In the genomic region with DNA sequence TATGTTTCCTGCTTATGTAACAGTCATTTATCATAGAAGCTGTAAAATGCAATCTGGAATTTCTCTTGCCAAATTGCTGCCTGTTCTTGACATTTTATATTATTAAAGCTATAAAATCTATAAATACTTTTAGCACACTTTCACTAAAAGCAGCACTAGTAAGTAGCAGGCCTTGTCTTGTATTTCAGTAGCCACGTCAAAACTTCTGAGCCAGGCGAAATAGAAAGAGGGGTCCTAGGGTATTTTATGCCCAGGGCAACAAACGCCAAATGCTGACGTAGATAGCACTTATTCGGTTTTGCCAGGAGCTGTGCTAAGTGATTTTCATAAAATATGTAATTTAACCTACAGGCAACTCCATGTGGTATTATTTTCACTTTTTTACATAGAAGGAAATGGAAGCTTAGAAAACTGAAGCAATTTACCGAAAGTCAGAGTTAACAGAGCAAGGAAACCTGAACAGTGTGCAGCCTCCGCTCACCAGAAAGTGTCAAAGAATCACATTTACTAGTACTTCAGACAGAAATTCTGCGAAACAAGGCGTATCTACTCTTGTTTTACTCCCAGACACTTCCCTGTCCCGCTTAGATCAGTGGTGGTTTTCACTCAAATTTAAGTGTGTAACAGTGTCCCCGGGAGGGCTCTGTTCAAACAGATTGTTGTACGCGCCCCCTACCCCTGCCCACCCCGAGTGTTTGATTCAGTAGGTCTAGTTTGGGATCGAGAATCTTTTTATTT, we compare ENCODE assay signal across 8 cellular contexts. TPM values are rescaled to one million over a fixed set of nuclear protein-coding genes. Genes with fewer than 3 reads are reported as not detected.
A peak's percentile ranks its signal among the peaks of the same experiment; 100 is the strongest.
DNase-seq lines count a peak whose midpoint lies in the region; ATAC-seq and TF ChIP-seq lines count a peak whose summit lies in the region.

No MANE protein-coding gene starts in this region.

- H3K9me3 Mint-ChIP-seq in GM23338, result no peaks in the 10 kb centered on the region; the same call in 2 of the 3 replicates

- H3K4me1 ChIP-seq in GM23338 (ENCODE audit: insufficient read depth), result no peaks in the 10 kb centered on the region; the same call in 1 of the 2 replicates
- peaks cover 12 to 16% of the 10 kb centered on the region in 2 donors for H3K4me1 ChIP-seq in gastrocnemius medialis

- no peak for TF ChIP-seq CTCF in GM23338 (conservative IDR thresholded peaks at IDR 0.05; ENCODE audit: low read depth in 2 of 2)
- no peak for TF ChIP-seq CTCF in RWPE1 (conservative IDR thresholded peaks at IDR 0.05; ENCODE audit: low read depth)
- no peak for TF ChIP-seq CTCF in epithelial cell of esophagus (IDR thresholded peaks at IDR 0.05; ENCODE audit: insufficient read depth, low read depth, low read length, missing control alignments)
- no peak for TF ChIP-seq CTCF in gastrocnemius medialis (IDR thresholded peaks at IDR 0.05 in 4 of 5, conservative IDR thresholded peaks at IDR 0.05 in 1 of 5)

- TF ChIP-seq POLR2A in gastrocnemius medialis (IDR thresholded peaks at IDR 0.05), result no peak

- ATAC-seq in GM23338 (no peak), gastrocnemius medialis (no peak), HG03457 (IDR thresholded peaks at IDR 0.05; ENCODE audit: unreplicated experiment) (no peak), HG02798 (IDR thresholded peaks at IDR 0.05; ENCODE audit: poor library complexity, unreplicated experiment) (no peak)

- intact Hi-C loops in gastrocnemius medialis (cut with DNase I; ENCODE audit: low total_unique reads), result loop anchor here (1.0 to 10.0 kb wide), 5 partner anchors 91 to 603 kb away; partner anchors contain the start of genes ABI2, CARF, FAM117B and WDR12

- H3K27me3 ChIP-seq in GM23338 (ENCODE audit: insufficient read depth) (no peaks in the 10 kb centered on the region), gastrocnemius medialis (no peaks in the 10 kb centered on the region)

- CTCF ChIA-PET in RWPE1 (lab: Yijun Ruan, JAX), result interaction anchor here (1.3 kb wide), 1 partner anchor 70 kb away, joined by 3 read pairs; no protein-coding TSS in a partner anchor

- 0 out of 2 replicates have a peak, but pooled peaks cover under 1% of the 10 kb centered on the region for H3F3A ChIP-seq in GM23338 (replicated peaks; ENCODE audit: low read depth)

- H3K9me2 ChIP-seq in GM23338 (ENCODE audit: insufficient read depth), result peaks cover 3% of the 10 kb centered on the region; the same call in 1 of the 2 replicates

- H2AFZ ChIP-seq in GM23338, result no peak overlapping the region; the same call in 1 of the 2 replicates

- H3K79me2 ChIP-seq in GM23338 (replicated peaks; ENCODE audit: insufficient read depth), result peaks cover 27% of the 10 kb centered on the region

- H3K27me3 Mint-ChIP-seq in GM23338 (ENCODE audit: insufficient read depth, low read depth, poor library complexity), result peaks cover 10% of the 10 kb centered on the region

- in situ Hi-C loops in gastrocnemius medialis (cut with MboI; ENCODE audit: low sequenced_read_pairs in 4 of 4), result loop anchor here in 2 of 4 donors (25.0 kb wide), 1 partner anchor 575 kb away; no protein-coding TSS in a partner anchor

- DNase-seq in GM23338 (ENCODE audit: low spot score) (no peak), RWPE1 (ENCODE audit: low spot score) (no peak), epithelial cell of esophagus (ENCODE audit: low read depth) (no peak), gastrocnemius medialis (no peak), kidney glomerular epithelial cell (lab: John Stamatoyannopoulos, UW) (no peak), NCI-H345 treated with DMSO at 0.1 percent for 48 hours (lab: John Stamatoyannopoulos, UW; ENCODE audit: unreplicated experiment) (no peak)

- POLR2A ChIA-PET in RWPE1 (lab: Yijun Ruan, JAX; ENCODE audit: low non-redundant PET), result no interaction called here

- H3K36me3 Mint-ChIP-seq in GM23338 (ENCODE audit: low read depth), result peaks cover 10% of the 10 kb centered on the region

- H3K4me1 Mint-ChIP-seq in GM23338, result peaks cover 5% of the 10 kb centered on the region

- H3K36me3 ChIP-seq in GM23338 (ENCODE audit: insufficient read depth) (no peaks in the 10 kb centered on the region), gastrocnemius medialis (no peaks in the 10 kb centered on the region)

- H4K20me1 ChIP-seq in GM23338 (replicated peaks; ENCODE audit: insufficient read depth), result no peaks in the 10 kb centered on the region

- no peaks in the 10 kb centered on the region for H3K9me3 ChIP-seq in gastrocnemius medialis

- H3K27ac ChIP-seq in GM23338 (ENCODE audit: low read depth) (no peak overlapping the region), RWPE1 (peak overlapping the region; percentile 96), gastrocnemius medialis (peak overlapping the region; percentile 92 to 99 (median 96))

- H3K4me3 ChIP-seq in GM23338 (peak overlapping the region; percentile 85), epithelial cell of esophagus (ENCODE audit: low read length) (peak overlapping the region; percentile 94), gastrocnemius medialis (peak overlapping the region; percentile 79 to 97 (median 81))

- H3K4me3 Mint-ChIP-seq in GM23338, result peak overlapping the region; percentile 92

- H3K4me2 ChIP-seq in GM23338, result peak overlapping the region; percentile 93

- no peak overlapping the region for H3K27ac Mint-ChIP-seq in GM23338

TF ChIP-seq in GM23338, 12 proteins besides CTCF, POLR2A, EP300 and RAD21:
- TF ChIP-seq ZNF114 (CRISPR knock-in tag; IDR thresholded peaks at IDR 0.05), result no peak
- TF ChIP-seq JUNB (IDR thresholded peaks at IDR 0.05; ENCODE audit: unreplicated experiment), result no peak
- TF ChIP-seq ZNF331 (CRISPR knock-in tag; IDR thresholded peaks at IDR 0.05; ENCODE audit: low read depth), result no peak
- no peak for TF ChIP-seq POLR2AphosphoS5 (IDR thresholded peaks at IDR 0.05; ENCODE audit: low read depth)
TF ChIP-seq in GM23338: peak in this region for 0.

RNA-seq across cellular contexts. Expression of gene CYP20A1, which starts 1.1 kb away (rescaled TPM):
- total RNA-seq in GM23338 (2014; rRNA removed; shearing (Covaris generic)), result 18.5 and 21.0 TPM in 2 replicates
- 12.2 and 17.0 TPM in 2 replicates for polyA plus RNA-seq in GM23338 (2016; fragmentation: Nextera tagmentation; extraction: Ambion mirVana)
- 10 to 100 TPM; 12.4 to 24.4 (median 17.7) TPM for total RNA-seq in gastrocnemius medialis
